In genomic region chr6:34455831-34456230, GRCh38 we compare ENCODE assay signal across 15 cellular contexts. TPM values are rescaled to one million over a fixed set of nuclear protein-coding genes. Genes with fewer than 3 reads are reported as not detected.
"Had no signal": no experiment of that assay in that cellular context is flagged by ENCODE, and none has a peak within 500 bp of the region (broad histone marks: within the 10 kb centered on the region; RNA-seq: fewer than 3 reads in every experiment).

No MANE protein-coding gene starts in this region.

- H3K36me3 ChIP-seq: ascending aorta, lower lobe of right lung, tibial artery, vagina had no signal

- H3K4me3 ChIP-seq: ascending aorta, lower lobe of right lung, skin epidermis, tibial artery, vagina had no signal

- H3K4me3 Mint-ChIP-seq: activated CD4-positive, alpha-beta memory T cell treated with anti-CD3 and anti-CD28 coated beads for 36 hours; activated naive CD8-positive, alpha-beta T cell treated with anti-CD3 and anti-CD28 coated beads, Interleukin-2, amount 10 ng/mL, durations not matched to agents 7 days and 5 days; immature natural killer cell; naive B cell had no signal

- ATAC-seq: lower lobe of right lung had no signal

- H3K27ac Mint-ChIP-seq: activated CD4-positive, alpha-beta memory T cell treated with anti-CD3 and anti-CD28 coated beads for 36 hours; activated naive CD8-positive, alpha-beta T cell treated with anti-CD3 and anti-CD28 coated beads, Interleukin-2, amount 10 ng/mL, durations not matched to agents 7 days and 5 days; immature natural killer cell; naive B cell had no signal

- DNase-seq: activated CD4-positive, alpha-beta memory T cell treated with anti-CD3 and anti-CD28 coated beads for 36 hours; activated CD4-positive, CD25-positive, alpha-beta regulatory T cell treated with anti-CD3 and anti-CD28 coated beads, Interleukin-2, amount 50 U/mL, for 72 hours; activated CD8-positive, alpha-beta memory T cell treated with anti-CD3 and anti-CD28 coated beads, Interleukin-2, amount 50 U/mL, for 48 hours; activated naive CD8-positive, alpha-beta T cell treated with anti-CD3 and anti-CD28 coated beads, Interleukin-2, amount 10 ng/mL, durations not matched to agents 7 days and 5 days; glutamatergic neuron; immature natural killer cell; lower lobe of right lung; midbrain; naive B cell; tibial artery had no signal

- H3K27ac ChIP-seq: ascending aorta, lower lobe of right lung, skin epidermis, tibial artery, vagina had no signal

- H3K27me3 Mint-ChIP-seq: activated CD4-positive, alpha-beta memory T cell treated with anti-CD3 and anti-CD28 coated beads for 36 hours; activated naive CD8-positive, alpha-beta T cell treated with anti-CD3 and anti-CD28 coated beads, Interleukin-2, amount 10 ng/mL, durations not matched to agents 7 days and 5 days had no signal

- H3K4me1 Mint-ChIP-seq: activated naive CD8-positive, alpha-beta T cell treated with anti-CD3 and anti-CD28 coated beads, Interleukin-2, amount 10 ng/mL, durations not matched to agents 7 days and 5 days; immature natural killer cell; naive B cell had no signal

- H3K9me3 ChIP-seq: ascending aorta, lower lobe of right lung, vagina had no signal

- H3K27me3 ChIP-seq: ascending aorta, vagina had no signal

- H3K4me1 ChIP-seq: ascending aorta, lower lobe of right lung, tibial artery, vagina had no signal

- H3K9me3 Mint-ChIP-seq: activated naive CD8-positive, alpha-beta T cell treated with anti-CD3 and anti-CD28 coated beads, Interleukin-2, amount 10 ng/mL, durations not matched to agents 7 days and 5 days had no signal

- H3K36me3 Mint-ChIP-seq: activated CD4-positive, alpha-beta memory T cell treated with anti-CD3 and anti-CD28 coated beads for 36 hours; activated naive CD8-positive, alpha-beta T cell treated with anti-CD3 and anti-CD28 coated beads, Interleukin-2, amount 10 ng/mL, durations not matched to agents 7 days and 5 days; immature natural killer cell had no signal

RNA-seq across cellular contexts. Expression of gene PACSIN1, which starts 10.0 kb away (rescaled TPM):
- total RNA-seq: ascending aorta, bronchial epithelial cell, dermis microvascular lymphatic vessel endothelial cell, lower lobe of right lung had no signal
